15 cellular contexts compared by ENCODE assay signal in the genomic region with DNA sequence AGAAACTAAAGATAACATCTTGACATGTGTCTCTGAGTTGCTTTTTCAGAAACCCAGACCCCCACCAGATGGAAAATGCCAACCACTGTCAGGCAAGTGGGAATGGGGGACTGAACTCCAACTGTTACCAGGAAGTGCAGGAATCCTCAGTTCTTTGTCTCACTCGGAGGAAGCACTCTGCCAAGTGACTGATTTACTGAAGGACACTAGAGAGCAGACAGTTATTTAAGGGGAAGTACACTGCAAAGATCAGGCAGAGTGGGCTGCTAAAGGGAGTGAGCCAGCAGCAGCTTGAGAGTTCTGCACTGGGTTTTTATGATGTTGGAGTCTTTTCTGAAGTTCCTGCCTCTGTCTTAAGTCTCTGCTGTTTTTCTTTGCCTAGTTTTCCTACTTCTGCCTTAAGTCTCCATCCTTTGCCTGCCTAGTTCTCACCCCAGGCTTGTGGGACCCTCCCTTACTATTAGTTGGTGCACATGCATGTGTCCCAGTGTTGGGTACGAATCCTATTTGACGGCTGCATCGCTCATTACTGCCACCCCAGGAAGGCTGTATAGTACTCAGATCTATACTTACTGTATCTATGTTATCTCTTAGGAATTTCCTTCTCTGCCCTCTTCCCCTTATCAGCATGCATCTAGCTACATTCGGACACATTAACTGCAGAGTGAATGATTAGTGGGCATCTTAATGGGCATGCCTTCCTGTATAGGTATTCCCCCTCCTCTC.
DNase-seq lines count a peak whose midpoint lies in the region; ATAC-seq and TF ChIP-seq lines count a peak whose summit lies in the region.
"Had no signal": no experiment of that assay in that cellular context is flagged by ENCODE, and none has a peak within 500 bp of the region (broad histone marks: within the 10 kb centered on the region; RNA-seq: fewer than 3 reads in every experiment).

No MANE protein-coding gene starts in this region.

- no peaks in the 10 kb centered on the region for H3K27me3 Mint-ChIP-seq in type B pancreatic cell

- H3K9me3 Mint-ChIP-seq in type B pancreatic cell = no peaks in the 10 kb centered on the region
- H3K9me3 Mint-ChIP-seq: activated B cell treated with CpG ODN at 0.5 μM for 24 hours; stimulated activated effector memory CD8-positive, alpha-beta T cell treated with anti-CD3 and anti-CD28 coated beads, Interleukin-12 subunit alpha, Interleukin-12 subunit beta, amount 100 ng/mL, for 72 hours had no signal

- no peaks in the 10 kb centered on the region for H3K36me3 Mint-ChIP-seq in type B pancreatic cell
- H3K36me3 Mint-ChIP-seq: stimulated activated effector memory CD8-positive, alpha-beta T cell treated with anti-CD3 and anti-CD28 coated beads, Interleukin-12 subunit alpha, Interleukin-12 subunit beta, amount 100 ng/mL, for 72 hours had no signal

- H3K27ac Mint-ChIP-seq in type B pancreatic cell = peak overlapping the region; percentile 47
- H3K27ac Mint-ChIP-seq: activated B cell treated with CpG ODN at 0.5 μM for 24 hours; stimulated activated effector memory CD8-positive, alpha-beta T cell treated with anti-CD3 and anti-CD28 coated beads, Interleukin-12 subunit alpha, Interleukin-12 subunit beta, amount 100 ng/mL, for 72 hours had no signal

- TF ChIP-seq CTCF in type B pancreatic cell (conservative IDR thresholded peaks at IDR 0.05) = no peak

- DNase-seq in SIG-M5 treated with dmso at 0.1 percent for 504 hours (lab: John Stamatoyannopoulos, UW; ENCODE audit: unreplicated experiment) = peak; percentile 20
- DNase-seq in SIG-M5 (lab: John Stamatoyannopoulos, UW) = no peak
- peak; percentile 2 for DNase-seq in OCI-M1 (lab: John Stamatoyannopoulos, UW)
- DNase-seq in left colon = no peak
- DNase-seq in type B pancreatic cell (ENCODE audit: extremely low spot score, unreplicated experiment) = no peak
- DNase-seq: activated B cell treated with CpG ODN at 0.5 μM for 24 hours, MM.1S, NCI-H2081, NCI-H69, psoas muscle, spleen had no signal

- peaks cover 15% of the 10 kb centered on the region for H3K4me1 Mint-ChIP-seq in type B pancreatic cell (ENCODE audit: unreplicated experiment)
- H3K4me1 Mint-ChIP-seq: activated B cell treated with CpG ODN at 0.5 μM for 24 hours had no signal

- ATAC-seq in left colon (peak; percentile 51), GM21723 (IDR thresholded peaks at IDR 0.05; ENCODE audit: unreplicated experiment) (no peak), HG02571 (IDR thresholded peaks at IDR 0.05; ENCODE audit: unreplicated experiment) (no peak), GM19023 (IDR thresholded peaks at IDR 0.05; ENCODE audit: unreplicated experiment) (no peak)
- ATAC-seq: psoas muscle; stimulated activated effector memory CD8-positive, alpha-beta T cell treated with anti-CD3 and anti-CD28 coated beads, Interleukin-12 subunit alpha, Interleukin-12 subunit beta, amount 100 ng/mL, for 72 hours had no signal

- intact Hi-C loops in left colon (cut with DNase I, micrococcal nuclease) = no loop called here

- peak overlapping the region; percentile 24 for H3K4me3 Mint-ChIP-seq in type B pancreatic cell
- H3K4me3 Mint-ChIP-seq: activated B cell treated with CpG ODN at 0.5 μM for 24 hours; stimulated activated effector memory CD8-positive, alpha-beta T cell treated with anti-CD3 and anti-CD28 coated beads, Interleukin-12 subunit alpha, Interleukin-12 subunit beta, amount 100 ng/mL, for 72 hours had no signal

Comparison
In these comparisons a context has a peak if more than half of its experiments do, and no peak if none do; other contexts are left out.
1. DNase-seq: peak in SIG-M5 treated with dmso at 0.1 percent for 504 hours (single experiment) and OCI-M1 (single experiment); none in SIG-M5 (single experiment), left colon (0 of 2) and type B pancreatic cell (single experiment).